In the genomic region with DNA sequence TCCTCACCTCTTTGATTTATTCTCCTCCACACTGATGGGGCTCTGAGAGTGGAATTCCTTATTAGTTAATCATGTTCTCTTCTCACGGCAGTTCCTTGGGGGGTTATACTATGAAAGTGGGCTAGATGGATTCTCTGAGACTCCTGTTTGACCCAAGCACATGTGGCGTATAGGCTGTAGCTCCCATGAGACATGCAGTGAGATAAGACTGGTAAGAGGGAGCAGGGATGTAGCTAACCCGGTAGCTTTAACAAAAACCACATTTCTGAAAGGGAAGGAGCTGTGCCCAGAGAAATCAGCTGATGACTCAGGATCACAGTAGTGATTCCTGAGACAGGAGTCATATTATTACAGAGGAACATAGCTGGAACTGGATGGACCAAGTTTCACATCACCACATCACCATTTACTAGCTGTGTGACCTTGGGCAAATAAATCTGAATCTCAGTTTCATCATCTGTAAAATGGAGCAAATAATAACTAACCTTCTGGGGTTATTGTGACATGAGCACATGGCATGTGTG, we compare ENCODE assay signal across 12 cellular contexts.
DNase-seq lines count a peak whose midpoint lies in the region; ATAC-seq and TF ChIP-seq lines count a peak whose summit lies in the region.
"Had no signal": no experiment of that assay in that cellular context is flagged by ENCODE, and none has a peak within 500 bp of the region (broad histone marks: within the 10 kb centered on the region; RNA-seq: fewer than 3 reads in every experiment).

No MANE protein-coding gene starts in this region.

- no peak overlapping the region for H3K4me3 ChIP-seq in heart left ventricle
- no peak overlapping the region for H3K4me3 ChIP-seq in breast epithelium
- H3K4me3 ChIP-seq: skin epidermis had no signal

- no peaks in the 10 kb centered on the region for H3K27me3 ChIP-seq in heart left ventricle
- H3K27me3 ChIP-seq in breast epithelium: no peaks in the 10 kb centered on the region

- H3K36me3 ChIP-seq in heart left ventricle (peaks cover 0 to 26% (median 22%) of the 10 kb centered on the region in 9 donors), breast epithelium (no peaks in the 10 kb centered on the region)

- H3K4me1 ChIP-seq in heart left ventricle (peaks cover 3 to 62% (median 30%) of the 10 kb centered on the region in 12 donors), breast epithelium (peaks cover 6 to 9% of the 10 kb centered on the region in 2 donors)

- H3K9me3 ChIP-seq in heart left ventricle (no peaks in the 10 kb centered on the region), breast epithelium (no peaks in the 10 kb centered on the region)

- DNase-seq in heart left ventricle (no peak), left ventricle myocardium superior (no peak), breast epithelium (ENCODE audit: low spot score in 2 of 2) (no peak), kidney tubule cell (ENCODE audit: low spot score) (peak; percentile 96), NCI-H1105 treated with DMSO at 0.1 percent for 48 hours (lab: John Stamatoyannopoulos, UW) (no peak)
- no peak for DNase-seq in stimulated activated effector memory CD8-positive, alpha-beta T cell treated with anti-CD3 and anti-CD28 coated beads, Interleukin-12 subunit alpha, Interleukin-12 subunit beta, amount 100 ng/mL, for 72 hours (ENCODE audit: low spot score in 2 of 2)
- DNase-seq in stimulated activated naive CD4-positive, alpha-beta T cell (lab: John Stamatoyannopoulos, UW): no peak
- DNase-seq: activated B cell treated with CpG ODN at 0.5 μM for 24 hours; activated naive CD8-positive, alpha-beta T cell treated with anti-CD3 and anti-CD28 coated beads, Interleukin-2, amount 50 U/mL, for 24 hours; GOT3 had no signal

- TF ChIP-seq POLR2A in heart left ventricle (IDR thresholded peaks at IDR 0.05) (no peak), breast epithelium (IDR thresholded peaks at IDR 0.05) (no peak)

- no peaks in the 10 kb centered on the region for H3K9me3 Mint-ChIP-seq in stimulated activated effector memory CD8-positive, alpha-beta T cell treated with anti-CD3 and anti-CD28 coated beads, Interleukin-12 subunit alpha, Interleukin-12 subunit beta, amount 100 ng/mL, for 72 hours
- H3K9me3 Mint-ChIP-seq: activated B cell treated with CpG ODN at 0.5 μM for 24 hours; activated naive CD8-positive, alpha-beta T cell treated with anti-CD3 and anti-CD28 coated beads, Interleukin-2, amount 50 U/mL, for 24 hours had no signal

- H3K36me3 Mint-ChIP-seq in stimulated activated effector memory CD8-positive, alpha-beta T cell treated with anti-CD3 and anti-CD28 coated beads, Interleukin-12 subunit alpha, Interleukin-12 subunit beta, amount 100 ng/mL, for 72 hours: peaks cover 23% of the 10 kb centered on the region

- no peak overlapping the region for H3K27ac Mint-ChIP-seq in stimulated activated effector memory CD8-positive, alpha-beta T cell treated with anti-CD3 and anti-CD28 coated beads, Interleukin-12 subunit alpha, Interleukin-12 subunit beta, amount 100 ng/mL, for 72 hours
- H3K27ac Mint-ChIP-seq: activated B cell treated with CpG ODN at 0.5 μM for 24 hours; activated naive CD8-positive, alpha-beta T cell treated with anti-CD3 and anti-CD28 coated beads, Interleukin-2, amount 50 U/mL, for 24 hours had no signal

- H3K4me3 Mint-ChIP-seq in stimulated activated effector memory CD8-positive, alpha-beta T cell treated with anti-CD3 and anti-CD28 coated beads, Interleukin-12 subunit alpha, Interleukin-12 subunit beta, amount 100 ng/mL, for 72 hours: no peak overlapping the region
- H3K4me3 Mint-ChIP-seq: activated B cell treated with CpG ODN at 0.5 μM for 24 hours; activated naive CD8-positive, alpha-beta T cell treated with anti-CD3 and anti-CD28 coated beads, Interleukin-2, amount 50 U/mL, for 24 hours had no signal

- H3K27ac ChIP-seq in heart left ventricle (peak overlapping the region in 1 of 12 donors; percentile 65), breast epithelium (peak overlapping the region; percentile 67 to 78)

- 52 to 79% (median 62%) methylated on average over 3 of the region's 3 CpGs for WGBS in heart left ventricle, 4 donors

- TF ChIP-seq CTCF in heart left ventricle (IDR thresholded peaks at IDR 0.05): no peak
- no peak for TF ChIP-seq CTCF in breast epithelium (IDR thresholded peaks at IDR 0.05)

- intact Hi-C loops in heart left ventricle (cut with DNase I) (no loop called here), left ventricle myocardium superior (cut with micrococcal nuclease) (no loop called here), breast epithelium (cut with DNase I; ENCODE audit: low total_unique reads) (loop anchor here (10.0 kb wide), 1 partner anchor 84 kb away; the partner anchor contains the start of gene CRIM1)

- H3K4me1 Mint-ChIP-seq in stimulated activated effector memory CD8-positive, alpha-beta T cell treated with anti-CD3 and anti-CD28 coated beads, Interleukin-12 subunit alpha, Interleukin-12 subunit beta, amount 100 ng/mL, for 72 hours: peaks cover 20% of the 10 kb centered on the region

- ATAC-seq in heart left ventricle: peak in 3 of 4 donors; percentile 4 to 68 (median 43)
- ATAC-seq in left ventricle myocardium superior: no peak
- no peak for ATAC-seq in stimulated activated effector memory CD8-positive, alpha-beta T cell treated with anti-CD3 and anti-CD28 coated beads, Interleukin-12 subunit alpha, Interleukin-12 subunit beta, amount 100 ng/mL, for 72 hours
- no peak for ATAC-seq in HG02642 (IDR thresholded peaks at IDR 0.05; ENCODE audit: poor library complexity, unreplicated experiment)
- ATAC-seq: activated naive CD8-positive, alpha-beta T cell treated with anti-CD3 and anti-CD28 coated beads, Interleukin-2, amount 50 U/mL, for 24 hours had no signal

Comparison
In these comparisons a context has a peak if more than half of its experiments do, and no peak if none do; other contexts are left out.
1. ATAC-seq: peak in heart left ventricle (3 of 4); none in left ventricle myocardium superior (single experiment), stimulated activated effector memory CD8-positive, alpha-beta T cell treated with anti-CD3 and anti-CD28 coated beads, Interleukin-12 subunit alpha, Interleukin-12 subunit beta, amount 100 ng/mL, for 72 hours (single experiment) and HG02642 (single experiment).